1 cellular context compared by ENCODE assay signal in genomic region chr20:25382704-25383370, GRCh38.
TF ChIP-seq lines count a peak whose summit lies in the region.

No MANE protein-coding gene starts in this region.

TF ChIP-seq in WTC11, 78 proteins besides CTCF, POLR2A, EP300 and RAD21:
- TF ChIP-seq ZNF232 (CRISPR knock-in tag; IDR thresholded peaks at IDR 0.05) (no peak), NR1H2 (CRISPR knock-in tag; IDR thresholded peaks at IDR 0.05) (no peak)
